Comparison of ENCODE assay signal across 9 cellular contexts in genomic region chr5:1104327-1105006, GRCh38. TPM values are rescaled to one million over a fixed set of nuclear protein-coding genes. Genes with fewer than 3 reads are reported as not detected.
A peak's percentile ranks its signal among the peaks of the same experiment; 100 is the strongest.
DNase-seq lines count a peak whose midpoint lies in the region; ATAC-seq and TF ChIP-seq lines count a peak whose summit lies in the region.
"Had no signal": no experiment of that assay in that cellular context is flagged by ENCODE, and none has a peak within 500 bp of the region (broad histone marks: within the 10 kb centered on the region; RNA-seq: fewer than 3 reads in every experiment).

No MANE protein-coding gene starts in this region.

- TF ChIP-seq CTCF in thyroid gland (IDR thresholded peaks at IDR 0.05), result no peak

- CTCF ChIA-PET in activated CD8-positive, alpha-beta T cell treated with anti-CD3 and anti-CD28 coated beads, Interleukin-2, amount 10 ng/mL, durations not matched to agents 7 days and 5 days (lab: Charles Lee), result no interaction called here

- no peak for ATAC-seq in activated naive CD8-positive, alpha-beta T cell treated with anti-CD3 and anti-CD28 coated beads, Interleukin-2, amount 50 U/mL, for 24 hours
- ATAC-seq in activated CD8-positive, alpha-beta T cell treated with anti-CD3 and anti-CD28 coated beads, Interleukin-2, amount 10 ng/mL, durations not matched to agents 7 days and 5 days, result peak; percentile 41
- ATAC-seq in left ventricle myocardium superior, result peak; percentile 34
- ATAC-seq in HG02798 (IDR thresholded peaks at IDR 0.05; ENCODE audit: poor library complexity, unreplicated experiment), result no peak
- no peak for ATAC-seq in HG03159 (IDR thresholded peaks at IDR 0.05; ENCODE audit: unreplicated experiment)

- H3K27ac ChIP-seq in thyroid gland, result peak overlapping the region; percentile 76 to 95 (median 85)
- H3K27ac ChIP-seq: KMS-11 had no signal

- POLR2A ChIA-PET in activated CD8-positive, alpha-beta T cell treated with anti-CD3 and anti-CD28 coated beads, Interleukin-2, amount 10 ng/mL, durations not matched to agents 7 days and 5 days (lab: Charles Lee), result no interaction called here

- peak overlapping the region; percentile 70 for H3K4me3 Mint-ChIP-seq in activated naive CD8-positive, alpha-beta T cell
- H3K4me3 Mint-ChIP-seq in activated naive CD8-positive, alpha-beta T cell treated with anti-CD3 and anti-CD28 coated beads, Interleukin-2, amount 50 U/mL, for 24 hours, result no peak overlapping the region
- peak overlapping the region; percentile 88 for H3K4me3 Mint-ChIP-seq in activated CD8-positive, alpha-beta T cell treated with anti-CD3 and anti-CD28 coated beads, Interleukin-2, amount 10 ng/mL, durations not matched to agents 7 days and 5 days

- intact Hi-C loops in left ventricle myocardium superior (cut with micrococcal nuclease) (no loop called here), thyroid gland (cut with DNase I) (no loop called here)

- H3K4me1 Mint-ChIP-seq in activated naive CD8-positive, alpha-beta T cell (ENCODE audit: low read depth), result peaks cover 64% of the 10 kb centered on the region
- peaks cover 71% of the 10 kb centered on the region for H3K4me1 Mint-ChIP-seq in activated naive CD8-positive, alpha-beta T cell treated with anti-CD3 and anti-CD28 coated beads, Interleukin-2, amount 50 U/mL, for 24 hours
- H3K4me1 Mint-ChIP-seq in activated CD8-positive, alpha-beta T cell treated with anti-CD3 and anti-CD28 coated beads, Interleukin-2, amount 10 ng/mL, durations not matched to agents 7 days and 5 days (ENCODE audit: low read depth), result peaks cover 84% of the 10 kb centered on the region

- H3K27ac Mint-ChIP-seq in activated naive CD8-positive, alpha-beta T cell, result peak overlapping the region; percentile 10
- no peak overlapping the region for H3K27ac Mint-ChIP-seq in activated naive CD8-positive, alpha-beta T cell treated with anti-CD3 and anti-CD28 coated beads, Interleukin-2, amount 50 U/mL, for 24 hours
- peak overlapping the region; percentile 98 for H3K27ac Mint-ChIP-seq in activated CD8-positive, alpha-beta T cell treated with anti-CD3 and anti-CD28 coated beads, Interleukin-2, amount 10 ng/mL, durations not matched to agents 7 days and 5 days

- no peaks in the 10 kb centered on the region for H3K27me3 Mint-ChIP-seq in activated naive CD8-positive, alpha-beta T cell
- H3K27me3 Mint-ChIP-seq in activated naive CD8-positive, alpha-beta T cell treated with anti-CD3 and anti-CD28 coated beads, Interleukin-2, amount 50 U/mL, for 24 hours, result no peaks in the 10 kb centered on the region
- H3K27me3 Mint-ChIP-seq in activated CD8-positive, alpha-beta T cell treated with anti-CD3 and anti-CD28 coated beads, Interleukin-2, amount 10 ng/mL, durations not matched to agents 7 days and 5 days (ENCODE audit: low read depth), result no peaks in the 10 kb centered on the region

- no peaks in the 10 kb centered on the region for H3K36me3 Mint-ChIP-seq in activated naive CD8-positive, alpha-beta T cell
- no peaks in the 10 kb centered on the region for H3K36me3 Mint-ChIP-seq in activated naive CD8-positive, alpha-beta T cell treated with anti-CD3 and anti-CD28 coated beads, Interleukin-2, amount 50 U/mL, for 24 hours (ENCODE audit: low read depth)
- H3K36me3 Mint-ChIP-seq in activated CD8-positive, alpha-beta T cell treated with anti-CD3 and anti-CD28 coated beads, Interleukin-2, amount 10 ng/mL, durations not matched to agents 7 days and 5 days (ENCODE audit: low read depth), result peaks cover 45% of the 10 kb centered on the region

- H3K27me3 ChIP-seq in thyroid gland, result no peaks in the 10 kb centered on the region

- H3K9me3 Mint-ChIP-seq in activated naive CD8-positive, alpha-beta T cell (ENCODE audit: low read depth), result no peaks in the 10 kb centered on the region
- H3K9me3 Mint-ChIP-seq in activated naive CD8-positive, alpha-beta T cell treated with anti-CD3 and anti-CD28 coated beads, Interleukin-2, amount 50 U/mL, for 24 hours, result no peaks in the 10 kb centered on the region
- no peaks in the 10 kb centered on the region for H3K9me3 Mint-ChIP-seq in activated CD8-positive, alpha-beta T cell treated with anti-CD3 and anti-CD28 coated beads, Interleukin-2, amount 10 ng/mL, durations not matched to agents 7 days and 5 days (ENCODE audit: insufficient read depth)

- H3K9me3 ChIP-seq in thyroid gland, result no peaks in the 10 kb centered on the region

- H3K4me1 ChIP-seq in thyroid gland, result peaks cover 49 to 59% of the 10 kb centered on the region in 2 donors

- 57 to 64% methylated on average over 11 to 23 of the region's 27 CpGs for WGBS in thyroid gland, 2 donors

- no peak for TF ChIP-seq POLR2A in thyroid gland (IDR thresholded peaks at IDR 0.05)

- no peak for DNase-seq in activated naive CD8-positive, alpha-beta T cell treated with anti-CD3 and anti-CD28 coated beads, Interleukin-2, amount 50 U/mL, for 24 hours
- peak; percentile 83 for DNase-seq in activated CD8-positive, alpha-beta T cell treated with anti-CD3 and anti-CD28 coated beads, Interleukin-2, amount 10 ng/mL, durations not matched to agents 7 days and 5 days
- DNase-seq in left ventricle myocardium superior (no peak), thyroid gland (no peak), NCI-H345 treated with DMSO at 0.1 percent for 48 hours (lab: John Stamatoyannopoulos, UW; ENCODE audit: unreplicated experiment) (no peak)

- H3K4me3 ChIP-seq in thyroid gland (replicated peaks in 1 of 3), result no peak overlapping the region

- H3K36me3 ChIP-seq in thyroid gland, result no peaks in the 10 kb centered on the region

RNA-seq across cellular contexts. Expression of gene SLC12A7, which starts 7.4 kb away (rescaled TPM):
- total RNA-seq in activated CD8-positive, alpha-beta T cell treated with anti-CD3 and anti-CD28 coated beads, Interleukin-2, amount 10 ng/mL, durations not matched to agents 7 days and 5 days, result 100 to 1,000 TPM; 101 to 111 TPM
- 230 TPM for total RNA-seq in left ventricle myocardium superior
- total RNA-seq in thyroid gland, result 10 to 100 TPM; 26.1 to 41.6 (median 29.1) TPM

Comparison
In these comparisons a context has a peak if more than half of its experiments do, and no peak if none do; other contexts are left out.
1. ATAC-seq: peak in activated CD8-positive, alpha-beta T cell treated with anti-CD3 and anti-CD28 coated beads, Interleukin-2, amount 10 ng/mL, durations not matched to agents 7 days and 5 days (single experiment) and left ventricle myocardium superior (single experiment); none in activated naive CD8-positive, alpha-beta T cell treated with anti-CD3 and anti-CD28 coated beads, Interleukin-2, amount 50 U/mL, for 24 hours (single experiment), HG02798 (single experiment) and HG03159 (single experiment).